8 cellular contexts compared by ENCODE assay signal in the genomic region with DNA sequence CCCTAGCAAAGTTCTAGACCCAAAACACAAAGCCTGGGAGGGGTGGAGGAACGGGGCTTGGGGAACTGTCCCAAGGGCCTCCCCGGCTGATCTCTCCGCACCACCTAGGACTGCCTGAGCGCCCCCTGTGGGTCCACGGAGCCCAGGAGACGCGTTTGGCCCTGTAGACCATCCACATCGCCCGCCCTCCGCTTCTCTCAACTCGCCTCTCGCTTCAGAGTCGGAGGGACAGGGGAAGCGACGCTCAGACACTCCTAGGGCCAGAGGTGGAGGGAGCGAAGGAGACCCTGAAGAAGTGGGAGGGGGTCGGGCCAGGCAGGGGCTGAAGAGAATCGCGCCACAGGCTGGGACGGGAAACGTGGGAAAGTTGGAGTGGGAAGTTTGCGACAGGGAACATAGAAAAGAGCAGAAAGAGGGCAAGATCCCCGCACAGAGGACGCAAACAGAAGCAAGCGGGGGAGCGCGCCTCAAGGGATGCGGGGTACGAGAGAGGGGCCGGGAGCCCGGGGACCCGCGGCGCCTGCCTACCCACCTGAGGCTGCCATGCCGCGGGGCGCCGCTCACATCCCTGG. TPM values are rescaled to one million over a fixed set of nuclear protein-coding genes. Genes with fewer than 3 reads are reported as not detected.
DNase-seq lines count a peak whose midpoint lies in the region; ATAC-seq and TF ChIP-seq lines count a peak whose summit lies in the region.

No MANE protein-coding gene starts in this region.

- H3K4me1 ChIP-seq in esophagus (ENCODE audit: control insufficient read depth in 2 of 2, insufficient read depth in 2 of 2, low read length in 1 of 2): peaks cover 4 to 12% of the 10 kb centered on the region in 2 donors

- no peak overlapping the region for H3K27ac Mint-ChIP-seq in nephron
- peak overlapping the region; percentile 94 to 96 for H3K27ac Mint-ChIP-seq in stimulated activated naive CD8-positive, alpha-beta T cell treated with anti-CD3 and anti-CD28 coated beads, Interleukin-15, amount 100 ng/mL, for 72 hours

- H3K27me3 Mint-ChIP-seq in nephron (ENCODE audit: low read depth): peaks cover 63% of the 10 kb centered on the region
- no peaks in the 10 kb centered on the region for H3K27me3 Mint-ChIP-seq in stimulated activated naive CD8-positive, alpha-beta T cell treated with anti-CD3 and anti-CD28 coated beads, Interleukin-15, amount 100 ng/mL, for 72 hours

- H3K27me3 ChIP-seq in esophagus (ENCODE audit: control insufficient read depth in 1 of 2, insufficient read depth in 2 of 2, low read length in 2 of 2): no peaks in the 10 kb centered on the region

- H3K9me3 Mint-ChIP-seq in nephron: peaks cover 2% of the 10 kb centered on the region
- no peaks in the 10 kb centered on the region for H3K9me3 Mint-ChIP-seq in stimulated activated naive CD8-positive, alpha-beta T cell treated with anti-CD3 and anti-CD28 coated beads, Interleukin-15, amount 100 ng/mL, for 72 hours

- ATAC-seq in GM21825 (IDR thresholded peaks at IDR 0.05; ENCODE audit: unreplicated experiment): peak; percentile 47
- peak; percentile 81 for ATAC-seq in stimulated activated naive CD8-positive, alpha-beta T cell treated with anti-CD3 and anti-CD28 coated beads, Interleukin-15, amount 100 ng/mL, for 72 hours

- H3K27ac ChIP-seq in esophagus (ENCODE audit: low read depth in 2 of 2, low read length in 1 of 2): peak overlapping the region; percentile 2 to 51

- H3K4me1 Mint-ChIP-seq in nephron: peaks cover 5% of the 10 kb centered on the region
- peaks cover 20% of the 10 kb centered on the region for H3K4me1 Mint-ChIP-seq in stimulated activated naive CD8-positive, alpha-beta T cell treated with anti-CD3 and anti-CD28 coated beads, Interleukin-15, amount 100 ng/mL, for 72 hours

- no peaks in the 10 kb centered on the region for H3K9me3 ChIP-seq in esophagus (ENCODE audit: control insufficient read depth in 2 of 2, insufficient read depth in 1 of 2, low read depth in 1 of 2, low read length in 1 of 2)

- DNase-seq in EH (ENCODE audit: low read depth) (peak; percentile 12), M059J (ENCODE audit: low read depth) (peak; percentile 26), NCI-H345 (lab: John Stamatoyannopoulos, UW) (no peak)
- peak; percentile 87 for DNase-seq in activated CD8-positive, alpha-beta memory T cell treated with anti-CD3 and anti-CD28 coated beads for 24 hours
- DNase-seq in stimulated activated naive CD8-positive, alpha-beta T cell treated with anti-CD3 and anti-CD28 coated beads, Interleukin-15, amount 100 ng/mL, for 72 hours: peak; percentile 63 to 70

- WGBS in esophagus, 2 donors: 16 to 19% methylated on average over 32 to 38 of the region's 38 CpGs

- H3K36me3 Mint-ChIP-seq in nephron (ENCODE audit: low read depth): no peaks in the 10 kb centered on the region

- TF ChIP-seq CTCF in nephron (IDR thresholded peaks at IDR 0.05; ENCODE audit: unreplicated experiment in 3 of 3): peak in 2 of 3 experiments; percentile 22 to 45

- peak overlapping the region; percentile 87 to 92 (median 89) for H3K4me3 Mint-ChIP-seq in nephron
- H3K4me3 Mint-ChIP-seq in stimulated activated naive CD8-positive, alpha-beta T cell treated with anti-CD3 and anti-CD28 coated beads, Interleukin-15, amount 100 ng/mL, for 72 hours: peak overlapping the region; percentile 98 to 99

- H3K36me3 ChIP-seq in esophagus (ENCODE audit: control insufficient read depth in 2 of 2, insufficient read depth in 2 of 2, low read length in 1 of 2): no peaks in the 10 kb centered on the region

- peak overlapping the region; percentile 47 to 53 for H3K4me3 ChIP-seq in esophagus (ENCODE audit: low read depth in 1 of 2, low read length in 2 of 2)

RNA-seq across cellular contexts. Expression of gene PIK3AP1, which starts 0.4 kb away (rescaled TPM):
- 2.4 and 4.5 TPM in 2 replicates for total RNA-seq in M059J (2014; rRNA removed; shearing (Covaris generic))
- under 1 TPM; 0.31 to 0.47 TPM for polyA plus RNA-seq in esophagus

Comparison
In these comparisons a context has a peak if more than half of its experiments do, and no peak if none do; other contexts are left out.
1. H3K27ac Mint-ChIP-seq: peak in stimulated activated naive CD8-positive, alpha-beta T cell treated with anti-CD3 and anti-CD28 coated beads, Interleukin-15, amount 100 ng/mL, for 72 hours (2 of 2); none in nephron (0 of 3).